8 cellular contexts compared by ENCODE assay signal in the genomic region with DNA sequence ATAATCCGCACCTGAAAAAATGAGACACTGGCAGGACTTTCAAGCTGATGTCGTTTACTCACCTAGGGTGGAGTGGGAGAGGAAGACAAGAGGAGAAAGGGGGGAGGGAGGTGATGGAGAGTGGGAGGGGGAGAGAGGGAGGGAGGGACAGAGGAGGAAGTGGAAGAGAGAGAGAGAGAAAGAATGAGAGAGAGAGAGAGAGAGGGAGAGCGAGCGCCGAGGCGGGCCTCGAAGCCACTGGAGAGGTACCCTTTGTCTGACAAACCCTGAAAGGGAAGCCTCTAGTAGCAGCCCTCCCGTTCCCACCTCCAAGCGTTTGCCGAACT. TPM values are rescaled to one million over a fixed set of nuclear protein-coding genes. Genes with fewer than 3 reads are reported as not detected.
DNase-seq lines count a peak whose midpoint lies in the region; ATAC-seq and TF ChIP-seq lines count a peak whose summit lies in the region.
"Had no signal": no experiment of that assay in that cellular context is flagged by ENCODE, and none has a peak within 500 bp of the region (broad histone marks: within the 10 kb centered on the region; RNA-seq: fewer than 3 reads in every experiment).

No MANE protein-coding gene starts in this region.

- TF ChIP-seq POLR2A in IMR-90 (IDR thresholded peaks at IDR 0.05; ENCODE audit: low read depth, low read length) (no peak), stomach (IDR thresholded peaks at IDR 0.05) (no peak)

- peaks cover 43% of the 10 kb centered on the region for H3K27me3 Mint-ChIP-seq in activated T-cell treated with anti-CD3 and anti-CD28 coated beads, Interleukin-2, amount 50 U/mL, for 4 hours (ENCODE audit: low read depth)

- H3K23ac ChIP-seq in IMR-90 (ENCODE audit: low read depth, low read length): no peak overlapping the region

- H4K5ac ChIP-seq in IMR-90 (ENCODE audit: low read depth, low read length): no peak overlapping the region

- no peak overlapping the region for H3K4me3 Mint-ChIP-seq in activated T-cell treated with anti-CD3 and anti-CD28 coated beads, Interleukin-2, amount 50 U/mL, for 4 hours

- dilution Hi-C loops in IMR-90 (cut with HindIII; ENCODE audit: low sequenced_read_pairs, unreplicated experiment): no loop called here

- intact Hi-C loops in IMR-90 (cut with micrococcal nuclease) (no loop called here), stomach (cut with DNase I; ENCODE audit: low total_unique reads) (no loop called here)

- DNase-seq in IMR-90 (no peak), brain microvascular endothelial cell (no peak), kidney epithelial cell (ENCODE audit: low read depth) (no peak), stomach (no peak), NCI-H345 treated with DMSO at 0.1 percent for 48 hours (lab: John Stamatoyannopoulos, UW; ENCODE audit: unreplicated experiment) (no peak)
- DNase-seq in activated T-cell treated with anti-CD3 and anti-CD28 coated beads, Interleukin-2, amount 50 U/mL, for 4 hours: no peak
- DNase-seq: activated T-cell treated with anti-CD3 and anti-CD28 coated beads, Interleukin-2, amount 50 U/mL, for 72 hours had no signal

- H3K9me3 ChIP-seq in IMR-90 (ENCODE audit: control insufficient read depth, insufficient read depth, low read length) (no peaks in the 10 kb centered on the region), stomach (no peaks in the 10 kb centered on the region)

- no peak overlapping the region for H2BK5ac ChIP-seq in IMR-90 (ENCODE audit: low read depth, low read length, poor library complexity, severe bottlenecking)

- peak overlapping the region; percentile 72 for H2AFZ ChIP-seq in IMR-90 (replicated peaks; ENCODE audit: low read length, poor library complexity)

- H3K27ac ChIP-seq in IMR-90 (ENCODE audit: insufficient read depth, low read length) (no peak overlapping the region), brain microvascular endothelial cell (no peak overlapping the region), stomach (peak overlapping the region in 3 of 5 donors; percentile 71 to 81 (median 80))

- H3K4me1 Mint-ChIP-seq in activated T-cell treated with anti-CD3 and anti-CD28 coated beads, Interleukin-2, amount 50 U/mL, for 4 hours (ENCODE audit: low read depth): peaks cover 2% of the 10 kb centered on the region

- WGBS in IMR-90 (ENCODE audit: extremely low coverage in 2 of 2, insufficient read length in 1 of 2), 2 experiments: 0% methylated on average over 4 of the region's 10 CpGs; no CpG with 5 or more reads in 1 of the 2 experiments
- WGBS in stomach, 5 donors: 3 to 12% (median 6%) methylated on average over 10 of the region's 10 CpGs

- H3K79me1 ChIP-seq in IMR-90 (ENCODE audit: low read depth in 1 of 2, low read length in 2 of 2): no peaks in the 10 kb centered on the region

- no peak overlapping the region for H4K8ac ChIP-seq in IMR-90 (ENCODE audit: low read depth in 2 of 2, low read length in 2 of 2)

- POLR2A ChIA-PET in IMR-90 (lab: Charles Lee; ENCODE audit: unreplicated experiment): no interaction called here

- TF ChIP-seq RAD21 in IMR-90 (IDR thresholded peaks at IDR 0.05; ENCODE audit: low read length): no peak

- no peak overlapping the region for H3K4ac ChIP-seq in IMR-90 (ENCODE audit: low read depth, low read length)

- H2BK120ac ChIP-seq in IMR-90 (ENCODE audit: low read depth, low read length): no peak overlapping the region

- no peak for TF ChIP-seq CTCF in IMR-90 (conservative IDR thresholded peaks at IDR 0.05; ENCODE audit: low read depth, low read length)
- TF ChIP-seq CTCF in brain microvascular endothelial cell (IDR thresholded peaks at IDR 0.05; ENCODE audit: low read depth, low read length, missing control alignments): no peak
- TF ChIP-seq CTCF in kidney epithelial cell (IDR thresholded peaks at IDR 0.05; ENCODE audit: insufficient read depth, low read length, poor library complexity, severe bottlenecking): no peak
- no peak for TF ChIP-seq CTCF in stomach (IDR thresholded peaks at IDR 0.05)

- no peaks in the 10 kb centered on the region for H3K9me1 ChIP-seq in IMR-90 (ENCODE audit: insufficient read depth, low read length)

- H3K9ac ChIP-seq in IMR-90 (ENCODE audit: low read depth, low read length): no peak overlapping the region

- in situ Hi-C loops in IMR-90 (cut with MboI; ENCODE audit: low sequenced_read_pairs) (no loop called here), brain microvascular endothelial cell (cut with HindIII; ENCODE audit: low pct_ligation_motif_present, low sequenced_read_pairs) (no loop called here)

- no peak overlapping the region for H2AK5ac ChIP-seq in IMR-90 (ENCODE audit: low read depth, low read length)

- TF ChIP-seq EP300 in stomach (IDR thresholded peaks at IDR 0.05): no peak

- no peak overlapping the region for H2BK15ac ChIP-seq in IMR-90 (ENCODE audit: low read depth, low read length)

- H3K27me3 ChIP-seq in IMR-90 (ENCODE audit: control insufficient read depth, insufficient read depth, low read length) (peaks cover 33% of the 10 kb centered on the region), brain microvascular endothelial cell (replicated peaks) (no peaks in the 10 kb centered on the region), kidney epithelial cell (ENCODE audit: control insufficient read depth, insufficient read depth, low read length) (peaks cover 26% of the 10 kb centered on the region), stomach (peaks cover 0 to 55% (median 39%) of the 10 kb centered on the region in 3 donors)

- H3K56ac ChIP-seq in IMR-90 (ENCODE audit: extremely low read depth, insufficient read depth, low read length): no peak overlapping the region

- no peak overlapping the region for H2AK9ac ChIP-seq in IMR-90 (replicated peaks; ENCODE audit: low read depth, low read length, poor library complexity)

- peaks cover 3% of the 10 kb centered on the region for H3K9me3 Mint-ChIP-seq in activated T-cell treated with anti-CD3 and anti-CD28 coated beads, Interleukin-2, amount 50 U/mL, for 4 hours

- no peaks in the 10 kb centered on the region for H3K36me3 ChIP-seq in IMR-90 (ENCODE audit: control insufficient read depth, insufficient read depth, low read length)
- H3K36me3 ChIP-seq in brain microvascular endothelial cell (replicated peaks): no peaks in the 10 kb centered on the region
- H3K36me3 ChIP-seq in kidney epithelial cell (ENCODE audit: control insufficient read depth, insufficient read depth, low read length): no peaks in the 10 kb centered on the region
- H3K36me3 ChIP-seq in stomach: no peaks in the 10 kb centered on the region

- no peak overlapping the region for H2BK20ac ChIP-seq in IMR-90 (ENCODE audit: low read depth, low read length)

- H3K36me3 Mint-ChIP-seq in activated T-cell treated with anti-CD3 and anti-CD28 coated beads, Interleukin-2, amount 50 U/mL, for 4 hours (ENCODE audit: insufficient read depth): no peaks in the 10 kb centered on the region

- ATAC-seq in IMR-90 (ENCODE audit: low read depth) (no peak), GM21528 (IDR thresholded peaks at IDR 0.05; ENCODE audit: low FRiP score, unreplicated experiment) (no peak)
- ATAC-seq in activated T-cell treated with anti-CD3 and anti-CD28 coated beads, Interleukin-2, amount 50 U/mL, for 4 hours: no peak
- ATAC-seq: activated T-cell treated with anti-CD3 and anti-CD28 coated beads, Interleukin-2, amount 50 U/mL, for 72 hours had no signal

- H4K20me1 ChIP-seq in IMR-90 (ENCODE audit: insufficient read depth, low read length): no peaks in the 10 kb centered on the region

- H3K4me2 ChIP-seq in IMR-90 (ENCODE audit: low read depth, low read length): peak overlapping the region; percentile 66; the same call in 1 of the 2 replicates

- no TSS peak for BruUV-seq in IMR-90 (replicated peaks; lab: Mats Ljungman, UMichigan)

- H3K4me3 ChIP-seq in IMR-90 (ENCODE audit: insufficient read depth, low read depth, low read length) (peak overlapping the region; percentile 62; the same call in 1 of the 2 replicates), brain microvascular endothelial cell (ENCODE audit: low read depth, low read length) (peak overlapping the region; percentile 66), kidney epithelial cell (ENCODE audit: low read depth, low read length) (peak overlapping the region; percentile 62), stomach (peak overlapping the region; percentile 51 to 89 (median 68))

- no peak overlapping the region for H3K14ac ChIP-seq in IMR-90 (replicated peaks; ENCODE audit: low read depth, low read length)

- no peak overlapping the region for H4K91ac ChIP-seq in IMR-90 (ENCODE audit: insufficient read depth, low read depth, low read length)

- H3K18ac ChIP-seq in IMR-90 (ENCODE audit: low read depth, low read length): no peak overlapping the region

- CTCF ChIA-PET in IMR-90 (lab: Yijun Ruan, JAX): no interaction called here

- H3K4me1 ChIP-seq in IMR-90 (ENCODE audit: control insufficient read depth, insufficient read depth, low read length) (no peaks in the 10 kb centered on the region), stomach (peaks cover 5 to 40% (median 35%) of the 10 kb centered on the region in 4 donors)

TF ChIP-seq in IMR-90, 13 proteins besides CTCF, POLR2A, EP300 and RAD21:
- no peak for TF ChIP-seq MAZ (IDR thresholded peaks at IDR 0.05; ENCODE audit: borderline replicate concordance, low read depth, low read length)

RNA-seq across cellular contexts. Expression of gene ADGRL3, which starts 0.3 kb away (rescaled TPM):
- 2.2 and 2.5 TPM in 2 replicates for total RNA-seq in IMR-90 (2012; rRNA removed)
- polyA plus RNA-seq in IMR-90 (2012; rRNA removed): 0.46 TPM in 2 replicates
- polyA plus RNA-seq in IMR-90 (2012; cell fraction: cytosol; rRNA removed): 0.05 and 0.08 TPM in 2 replicates
- polyA plus RNA-seq in IMR-90 (2012; cell fraction: nucleus; rRNA removed; ENCODE audit: low replicate concordance): 0.04 and 0.26 TPM in 2 replicates
- 2.1 and 2.5 TPM in 2 replicates for total RNA-seq in kidney epithelial cell
- 100 to 1,000 TPM in 1 of 5 donors, 10 to 100 TPM in 2, 1 to 10 TPM in 2; 1.3 to 109 (median 11.7) TPM for total RNA-seq in stomach
- 1 to 10 TPM in 1 of 3 donors, under 1 TPM in 2; 0.48 to 2.0 (median 0.81) TPM for polyA plus RNA-seq in stomach
- total RNA-seq in activated T-cell treated with anti-CD3 and anti-CD28 coated beads, Interleukin-2, amount 50 U/mL, for 4 hours: not detected
- total RNA-seq: activated T-cell treated with anti-CD3 and anti-CD28 coated beads, Interleukin-2, amount 50 U/mL, for 72 hours had no signal

Comparison
In these comparisons a context has a peak if more than half of its experiments do, and no peak if none do; other contexts are left out.
1. H3K27ac ChIP-seq: peak in stomach (3 of 5); none in IMR-90 (single experiment) and brain microvascular endothelial cell (single experiment).
2. Peak in every context shown above with its lines, with median percentiles within 50 percentile points of each other: H3K4me3 ChIP-seq.